1 cellular context compared by ENCODE assay signal in genomic region chr17:67378444-67379250, GRCh38.
TF ChIP-seq lines count a peak whose summit lies in the region.

No MANE protein-coding gene starts in this region.

TF ChIP-seq in HEK293, 187 proteins besides CTCF, POLR2A, EP300 and RAD21 (continued from another document):
- TF ChIP-seq ZSCAN5A (tag by site-specific recombination; IDR thresholded peaks at IDR 0.05) = peak; percentile 68; the same call in 1 of the 2 replicates
- peak; percentile 62; the same call in 1 of the 2 replicates for TF ChIP-seq ZNF610 (tag by site-specific recombination; IDR thresholded peaks at IDR 0.05; ENCODE audit: borderline replicate concordance)
- peak; percentile 64 for TF ChIP-seq ZNF692 (tag by site-specific recombination; IDR thresholded peaks at IDR 0.05)
- peak; percentile 78; the same call in 1 of the 2 replicates for TF ChIP-seq ZNF660 (tag by site-specific recombination; IDR thresholded peaks at IDR 0.05)
- TF ChIP-seq ZNF571 (tag by site-specific recombination; IDR thresholded peaks at IDR 0.05) = no peak
- no peak for TF ChIP-seq ZNF223 (tag by site-specific recombination; IDR thresholded peaks at IDR 0.05)
- peak; percentile 86 for TF ChIP-seq SP3 (tag by site-specific recombination; IDR thresholded peaks at IDR 0.05)
- TF ChIP-seq GLIS2 (tag by site-specific recombination; IDR thresholded peaks at IDR 0.05) = peak; percentile 86
- TF ChIP-seq ZNF362 (tag by site-specific recombination; IDR thresholded peaks at IDR 0.05) = no peak
- TF ChIP-seq ZNF155 (tag by site-specific recombination; IDR thresholded peaks at IDR 0.05) = no peak
- no peak; the same call in 1 of the 2 replicates for TF ChIP-seq ZNF626 (tag by site-specific recombination; IDR thresholded peaks at IDR 0.05)
- TF ChIP-seq ZBTB44 (tag by site-specific recombination; IDR thresholded peaks at IDR 0.05) = no peak
- no peak for TF ChIP-seq SETDB1 (IDR thresholded peaks at IDR 0.05; ENCODE audit: insufficient read length, low read length)
- TF ChIP-seq ZNF558 (tag by site-specific recombination; IDR thresholded peaks at IDR 0.05) = no peak
- no peak for TF ChIP-seq ZNF146 (tag by site-specific recombination; IDR thresholded peaks at IDR 0.05)
- peak; percentile 41; the same call in 1 of the 2 replicates for TF ChIP-seq ZNF629 (tag by site-specific recombination; IDR thresholded peaks at IDR 0.05)
- TF ChIP-seq ZNF843 (tag by site-specific recombination; IDR thresholded peaks at IDR 0.05) = no peak
- TF ChIP-seq ZBTB8A (tag by site-specific recombination; IDR thresholded peaks at IDR 0.05) = peak; percentile 92
- TF ChIP-seq FEZF1 (tag by site-specific recombination; IDR thresholded peaks at IDR 0.05) = no peak
- peak; percentile 46; the same call in 1 of the 2 replicates for TF ChIP-seq SP7 (tag by site-specific recombination; IDR thresholded peaks at IDR 0.05)
- no peak for TF ChIP-seq ZNF366 (tag by site-specific recombination; conservative IDR thresholded peaks at IDR 0.05)
- no peak for TF ChIP-seq ATF2 (tag by site-specific recombination; IDR thresholded peaks at IDR 0.05; ENCODE audit: low read depth)
- peak; percentile 59; the same call in 1 of the 2 replicates for TF ChIP-seq ZNF37A (tag by site-specific recombination; IDR thresholded peaks at IDR 0.05)
- TF ChIP-seq ZFP69B (tag by site-specific recombination; IDR thresholded peaks at IDR 0.05) = peak; percentile 82
- no peak for TF ChIP-seq ZNF747 (tag by site-specific recombination; IDR thresholded peaks at IDR 0.05)
- peak; percentile 47; the same call in 1 of the 2 replicates for TF ChIP-seq ZFHX2 (tag by site-specific recombination; conservative IDR thresholded peaks at IDR 0.05)
- peak; percentile 92 for TF ChIP-seq ZBTB26 (tag by site-specific recombination; optimal IDR thresholded peaks at IDR 0.05)
- no peak for TF ChIP-seq MEIS1 (CRISPR knock-in tag; IDR thresholded peaks at IDR 0.05; ENCODE audit: borderline replicate concordance)
- TF ChIP-seq KLF8 (tag by site-specific recombination; IDR thresholded peaks at IDR 0.05) = peak; percentile 88; the same call in 1 of the 2 replicates
- peak; percentile 77 for TF ChIP-seq PATZ1 (tag by site-specific recombination; IDR thresholded peaks at IDR 0.05)
- TF ChIP-seq ZNF404 (tag by site-specific recombination; IDR thresholded peaks at IDR 0.05) = no peak
- no peak for TF ChIP-seq BCL11B (tag by site-specific recombination; IDR thresholded peaks at IDR 0.05; ENCODE audit: low read depth)
- TF ChIP-seq KLF9 (tag by site-specific recombination; IDR thresholded peaks at IDR 0.05; ENCODE audit: low read depth) = peak; percentile 55
- TF ChIP-seq ZNF76 (tag by site-specific recombination; IDR thresholded peaks at IDR 0.05; ENCODE audit: borderline replicate concordance, low read depth) = no peak
- TF ChIP-seq ZNF623 (tag by site-specific recombination; IDR thresholded peaks at IDR 0.05) = no peak
- TF ChIP-seq KLF7 (tag by site-specific recombination; IDR thresholded peaks at IDR 0.05; ENCODE audit: borderline replicate concordance) = peak; percentile 53; the same call in 1 of the 2 replicates
- no peak for TF ChIP-seq ZNF701 (tag by site-specific recombination; IDR thresholded peaks at IDR 0.05)
